ENCODE assay signal across 8 cellular contexts in the genomic region with DNA sequence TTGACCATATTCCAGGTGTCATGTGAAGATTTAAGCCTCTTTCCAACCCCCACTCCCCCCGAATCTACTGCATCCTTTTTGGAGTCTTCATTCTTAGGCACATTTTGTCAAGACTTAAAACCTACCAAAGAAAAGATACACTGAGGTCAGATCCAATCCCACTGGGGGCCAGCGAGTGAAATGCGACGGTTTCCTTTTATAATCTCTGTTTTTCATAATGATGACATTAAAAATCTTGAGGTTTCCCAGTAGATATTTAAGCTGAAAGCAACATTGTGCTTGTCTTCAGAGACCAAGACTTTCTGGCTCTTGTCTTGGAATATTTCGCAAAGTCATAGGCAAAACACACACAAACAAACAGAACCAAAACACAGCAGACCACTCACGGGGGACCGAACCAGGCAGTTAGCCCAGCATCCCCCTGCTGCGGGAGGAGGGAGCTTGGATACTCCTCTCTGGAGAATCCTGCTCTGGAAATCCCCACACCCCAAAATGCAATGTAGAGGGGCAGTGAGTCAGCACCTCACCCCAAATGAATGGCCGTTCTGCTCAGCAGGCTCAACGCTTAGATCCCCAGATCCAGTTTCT. TPM values are rescaled to one million over a fixed set of nuclear protein-coding genes. Genes with fewer than 3 reads are reported as not detected.
DNase-seq lines count a peak whose midpoint lies in the region; ATAC-seq and TF ChIP-seq lines count a peak whose summit lies in the region.

No MANE protein-coding gene starts in this region.

- H3K4me1 Mint-ChIP-seq in naive thymus-derived CD4-positive, alpha-beta T cell = peaks cover 6 to 16% (median 14%) of the 10 kb centered on the region in 7 donors

- H3K36me3 Mint-ChIP-seq in naive thymus-derived CD4-positive, alpha-beta T cell = peaks cover 0 to 3% (median 0%) of the 10 kb centered on the region in 5 donors

- POLR2A ChIA-PET in naive thymus-derived CD4-positive, alpha-beta T cell (lab: Charles Lee) = no interaction called here

- peaks cover 12% of the 10 kb centered on the region for H3K27me3 ChIP-seq in KMS-11 (ENCODE audit: insufficient read depth, low read depth)
- peaks cover 37% of the 10 kb centered on the region for H3K27me3 ChIP-seq in ectodermal cell (ENCODE audit: control insufficient read depth, insufficient read depth, low read length, poor library complexity, severe bottlenecking)
- H3K27me3 ChIP-seq in naive thymus-derived CD4-positive, alpha-beta T cell (ENCODE audit: control insufficient read depth in 2 of 2, insufficient read depth in 2 of 2, low read length in 2 of 2) = peaks cover 6 to 17% of the 10 kb centered on the region in 2 donors

- ATAC-seq in naive thymus-derived CD4-positive, alpha-beta T cell = no peak
- ATAC-seq in GM18519 (IDR thresholded peaks at IDR 0.05; ENCODE audit: low FRiP score, unreplicated experiment) = no peak

- no peak overlapping the region; the same call in 1 of the 2 replicates for H3K9ac ChIP-seq in KMS-11

- H3K4me3 Mint-ChIP-seq in naive thymus-derived CD4-positive, alpha-beta T cell = peak overlapping the region; percentile 75 to 86 (median 82)

- DNase-seq in AG20443 (ENCODE audit: low spot score) (peak; percentile 61), T-helper 9 cell (no peak)
- no peak for DNase-seq in naive thymus-derived CD4-positive, alpha-beta T cell
- no peak for DNase-seq in stimulated activated CD4-positive, alpha-beta T cell treated with anti-CD3 and anti-CD28 coated beads, Interleukin-12 subunit alpha, Interleukin-12 subunit beta, amount 100 ng/mL, for 4 hours
- DNase-seq in stimulated activated CD4-positive, alpha-beta T cell treated with anti-CD3 and anti-CD28 coated beads, Interleukin-4, amount 100 ng/mL, for 4 hours = no peak

- WGBS in ectodermal cell, 2 experiments = 52% methylated on average over 10 of the region's 10 CpGs

- no peaks in the 10 kb centered on the region for H3K36me3 ChIP-seq in KMS-11 (ENCODE audit: insufficient read depth)
- H3K36me3 ChIP-seq in ectodermal cell (ENCODE audit: control insufficient read depth, insufficient read depth, low read length) = no peaks in the 10 kb centered on the region
- no peaks in the 10 kb centered on the region for H3K36me3 ChIP-seq in naive thymus-derived CD4-positive, alpha-beta T cell (ENCODE audit: control insufficient read depth in 2 of 3, insufficient read depth in 3 of 3, low read length in 3 of 3)

- no peak overlapping the region for H3K27ac ChIP-seq in KMS-11
- no peak overlapping the region for H3K27ac ChIP-seq in ectodermal cell (ENCODE audit: insufficient read depth, low read depth, low read length, poor library complexity, severe bottlenecking)
- H3K27ac ChIP-seq in naive thymus-derived CD4-positive, alpha-beta T cell (ENCODE audit: low read depth, low read length) = no peak overlapping the region

- H3K4me2 ChIP-seq in KMS-11 = peak overlapping the region; percentile 59

- H3K4me1 ChIP-seq in KMS-11 (ENCODE audit: low read depth, poor library complexity, severe bottlenecking) (peaks cover 25% of the 10 kb centered on the region), ectodermal cell (ENCODE audit: control insufficient read depth, insufficient read depth, low read length) (peaks cover 42% of the 10 kb centered on the region)
- H3K4me1 ChIP-seq in naive thymus-derived CD4-positive, alpha-beta T cell (ENCODE audit: control insufficient read depth in 2 of 2, insufficient read depth in 2 of 2, low read length in 2 of 2) = peaks cover 0 to 5% of the 10 kb centered on the region in 2 donors

- no peaks in the 10 kb centered on the region for H3K79me2 ChIP-seq in KMS-11 (ENCODE audit: insufficient read depth, low read depth)

- H3K9me3 Mint-ChIP-seq in naive thymus-derived CD4-positive, alpha-beta T cell = peaks cover 0 to 6% (median 2%) of the 10 kb centered on the region in 11 donors

- H3K27ac Mint-ChIP-seq in naive thymus-derived CD4-positive, alpha-beta T cell = no peak overlapping the region

- peak overlapping the region; percentile 30 for H2AFZ ChIP-seq in KMS-11 (ENCODE audit: low read depth)

- CTCF ChIA-PET in naive thymus-derived CD4-positive, alpha-beta T cell (lab: Charles Lee) = no interaction called here

- H3K4me3 ChIP-seq in KMS-11 (IDR thresholded peaks at IDR 0.05; ENCODE audit: insufficient read depth, low read depth, low read length) = no peak overlapping the region
- H3K4me3 ChIP-seq in ectodermal cell (ENCODE audit: insufficient read depth, low read depth, low read length) = peak overlapping the region; percentile 61
- no peak overlapping the region for H3K4me3 ChIP-seq in naive thymus-derived CD4-positive, alpha-beta T cell (ENCODE audit: low read length)

- no peak for TF ChIP-seq CTCF in KMS-11 (conservative IDR thresholded peaks at IDR 0.05; ENCODE audit: low read depth, low read length)

- intact Hi-C loops in naive thymus-derived CD4-positive, alpha-beta T cell (cut with micrococcal nuclease) = loop anchor here in 1 of 2 donors (5.0 kb wide), 1 partner anchor 47 kb away; no protein-coding TSS in a partner anchor

- peaks cover 46 to 62% (median 49%) of the 10 kb centered on the region in 5 donors for H3K27me3 Mint-ChIP-seq in naive thymus-derived CD4-positive, alpha-beta T cell

- no peaks in the 10 kb centered on the region for H4K20me1 ChIP-seq in KMS-11 (ENCODE audit: insufficient read depth)

- H3K9me3 ChIP-seq in ectodermal cell (ENCODE audit: control insufficient read depth, low read length) = no peaks in the 10 kb centered on the region
- H3K9me3 ChIP-seq in naive thymus-derived CD4-positive, alpha-beta T cell (ENCODE audit: control insufficient read depth in 2 of 3, low read length in 3 of 3) = no peaks in the 10 kb centered on the region

RNA-seq across cellular contexts. Expression of a gene that starts 0.5 kb away (rescaled TPM):
- polyA plus RNA-seq in ectodermal cell (2013, experiment 1 of 4) = 50.0 TPM
- 58.2 TPM for polyA plus RNA-seq in ectodermal cell (2013, experiment 2 of 4)
- 40.7 TPM for polyA plus RNA-seq in ectodermal cell (2013, experiment 3 of 4)
- polyA plus RNA-seq in ectodermal cell (2013, experiment 4 of 4) = 48.1 TPM
- total RNA-seq in naive thymus-derived CD4-positive, alpha-beta T cell = 1 to 10 TPM; 2.4 to 5.5 (median 3.2) TPM
- under 1 TPM in 1 of 2 donors, not detected in 1; 0.38 TPM for polyA plus RNA-seq in naive thymus-derived CD4-positive, alpha-beta T cell
